In the genomic region with DNA sequence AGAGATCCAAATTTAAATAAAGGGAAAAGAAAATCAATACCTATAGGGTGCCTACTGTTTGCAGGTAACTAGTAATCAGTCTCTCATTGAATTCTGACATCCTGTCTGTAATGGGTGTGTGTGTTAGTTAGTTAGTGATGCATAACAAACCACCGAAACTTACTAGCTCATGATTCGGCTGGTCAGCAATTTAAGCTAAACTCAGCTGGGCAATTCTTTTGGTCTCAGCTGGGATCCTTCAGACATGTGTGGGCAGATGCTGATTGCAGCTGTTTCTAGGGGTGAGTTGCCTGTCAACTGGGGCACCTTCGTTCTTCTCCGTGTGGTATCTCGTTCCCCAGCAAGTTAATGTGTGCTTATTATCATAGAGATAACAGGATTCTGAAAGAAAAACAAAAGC, we compare ENCODE assay signal across 10 cellular contexts. TPM values are rescaled to one million over a fixed set of nuclear protein-coding genes. Genes with fewer than 3 reads are reported as not detected.
DNase-seq lines count a peak whose midpoint lies in the region; ATAC-seq lines count a peak whose summit lies in the region.
"Had no signal": no experiment of that assay in that cellular context is flagged by ENCODE, and none has a peak within 500 bp of the region (broad histone marks: within the 10 kb centered on the region; RNA-seq: fewer than 3 reads in every experiment).

No MANE protein-coding gene starts in this region.

- DNase-seq in left kidney (ENCODE audit: low read depth, low spot score), result peak; percentile 10
- DNase-seq in activated CD4-positive, alpha-beta T cell treated with anti-CD3 and anti-CD28 coated beads, Interleukin-2, amount 50 U/mL, for 4 hours, result no peak
- no peak for DNase-seq in activated CD4-positive, alpha-beta T cell treated with anti-CD3 and anti-CD28 coated beads, Interleukin-2, amount 50 U/mL, for 1 hour
- no peak for DNase-seq in HT-29 (ENCODE audit: low spot score)
- DNase-seq in stimulated activated CD4-positive, alpha-beta T cell treated with anti-CD3 and anti-CD28 coated beads, Interleukin-2, amount 100 ng/mL, for 24 hours, result no peak

- peak; percentile 60 for ATAC-seq in GM18858 (IDR thresholded peaks at IDR 0.05; ENCODE audit: unreplicated experiment)
- peak; percentile 54 for ATAC-seq in GM21737 (IDR thresholded peaks at IDR 0.05; ENCODE audit: unreplicated experiment)
- ATAC-seq in HG03575 (IDR thresholded peaks at IDR 0.05; ENCODE audit: extremely low read depth, insufficient number of reproducible peaks, low FRiP score, unreplicated experiment), result peak; percentile 46
- ATAC-seq: left colon had no signal

RNA-seq across cellular contexts. Expression of a gene that starts 40.2 kb away (rescaled TPM):
- 6.4 and 8.0 TPM in 2 replicates for total RNA-seq in HT-29 (2014; rRNA removed; shearing (Covaris generic))

RNA-seq across cellular contexts. Expression of a gene that starts 43.9 kb away (rescaled TPM):
- not detected in 2 replicates for total RNA-seq in HT-29 (2014; rRNA removed; shearing (Covaris generic))
- total RNA-seq: cardiac muscle cell, left colon had no signal
